ENCODE assay signal across 15 cellular contexts in the genomic region with DNA sequence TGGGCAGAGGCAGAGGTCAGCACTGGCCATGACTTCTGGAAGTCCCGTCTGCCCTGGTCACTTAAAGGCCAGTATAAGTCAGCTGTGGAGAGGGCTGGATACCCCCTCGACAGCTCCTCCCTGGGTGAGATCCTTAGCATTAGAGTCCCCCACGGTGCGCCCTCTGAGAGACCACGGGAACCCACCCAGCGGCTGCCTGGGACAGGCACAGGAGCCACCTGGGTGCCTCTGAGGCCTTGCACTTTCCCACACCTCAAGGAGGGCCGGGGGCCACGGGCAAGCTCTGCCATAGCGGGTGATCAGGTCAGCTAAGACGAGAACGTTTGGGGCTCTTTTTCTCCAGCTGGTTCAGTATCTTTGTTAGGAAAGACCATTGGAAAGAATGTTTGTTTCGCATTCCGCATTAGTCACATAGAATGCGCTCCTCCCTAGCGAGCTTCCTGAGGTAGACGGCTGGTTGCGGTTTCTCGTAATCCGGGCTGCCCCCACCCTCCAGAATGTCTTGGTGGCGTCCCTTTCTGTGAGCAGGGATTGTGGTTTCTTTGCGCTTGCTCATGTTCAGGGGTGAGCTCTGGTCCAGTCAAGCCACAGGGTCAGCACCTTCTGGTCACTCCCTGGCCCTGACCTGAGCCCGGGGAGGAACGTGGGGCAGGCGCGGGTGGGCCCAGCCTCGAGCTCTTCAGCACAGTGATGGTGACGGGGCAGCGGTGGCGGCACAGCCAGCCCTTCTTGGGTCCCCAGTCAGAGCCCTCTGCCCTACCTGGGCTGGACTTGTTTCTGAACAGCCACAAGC. TPM values are rescaled to one million over a fixed set of nuclear protein-coding genes. Genes with fewer than 3 reads are reported as not detected.
DNase-seq lines count a peak whose midpoint lies in the region; ATAC-seq and TF ChIP-seq lines count a peak whose summit lies in the region.
"Had no signal": no experiment of that assay in that cellular context is flagged by ENCODE, and none has a peak within 500 bp of the region (broad histone marks: within the 10 kb centered on the region; RNA-seq: fewer than 3 reads in every experiment).

No MANE protein-coding gene starts in this region.

- peaks cover 5% of the 10 kb centered on the region for H3K36me3 Mint-ChIP-seq in HFFc6 (ENCODE audit: low read depth)
- peaks cover 23 to 45% of the 10 kb centered on the region in 2 donors for H3K36me3 Mint-ChIP-seq in stimulated activated naive B cell treated with anti-CD40 and anti-IgM and Interleukin-4, amounts not matched to agents 10 μg/mL and 1 μg/mL and 100 μg/mL, for 72 hours
- H3K36me3 Mint-ChIP-seq: IgD-negative memory B cell had no signal

- peaks cover 2% of the 10 kb centered on the region; the same call in 1 of the 2 replicates for H3K27me3 Mint-ChIP-seq in HFFc6 (ENCODE audit: insufficient read depth)
- H3K27me3 Mint-ChIP-seq in stimulated activated naive B cell treated with anti-CD40 and anti-IgM and Interleukin-4, amounts not matched to agents 10 μg/mL and 1 μg/mL and 100 μg/mL, for 72 hours = no peaks in the 10 kb centered on the region
- H3K27me3 Mint-ChIP-seq: IgD-negative memory B cell had no signal

- no peaks in the 10 kb centered on the region for H3K9me3 Mint-ChIP-seq in HFFc6
- H3K9me3 Mint-ChIP-seq in stimulated activated naive B cell treated with anti-CD40 and anti-IgM and Interleukin-4, amounts not matched to agents 10 μg/mL and 1 μg/mL and 100 μg/mL, for 72 hours = no peaks in the 10 kb centered on the region
- H3K9me3 Mint-ChIP-seq: IgD-negative memory B cell had no signal

- H3K4me3 Mint-ChIP-seq in HFFc6 = peak overlapping the region; percentile 82
- no peak overlapping the region for H3K4me3 Mint-ChIP-seq in stimulated activated naive B cell treated with anti-CD40 and anti-IgM and Interleukin-4, amounts not matched to agents 10 μg/mL and 1 μg/mL and 100 μg/mL, for 72 hours

- H3K4me1 Mint-ChIP-seq in HFFc6 (ENCODE audit: low read depth) = peaks cover 28% of the 10 kb centered on the region
- peaks cover 0 to 5% of the 10 kb centered on the region in 2 donors for H3K4me1 Mint-ChIP-seq in stimulated activated naive B cell treated with anti-CD40 and anti-IgM and Interleukin-4, amounts not matched to agents 10 μg/mL and 1 μg/mL and 100 μg/mL, for 72 hours
- H3K4me1 Mint-ChIP-seq: IgD-negative memory B cell had no signal

- no peak overlapping the region for H3K4me3 ChIP-seq in fibroblast of villous mesenchyme (ENCODE audit: low read depth, low read length)
- H3K4me3 ChIP-seq: adrenal gland, lung, psoas muscle, stomach had no signal

- DNase-seq in HFFc6 (peak; percentile 77), T1000 (lab: John Stamatoyannopoulos, UW) (peak; percentile 55), fibroblast of villous mesenchyme (ENCODE audit: low read depth) (peak; percentile 83), AG20443 (ENCODE audit: low spot score) (no peak), OCI-M2 (lab: John Stamatoyannopoulos, UW; ENCODE audit: unreplicated experiment) (no peak)
- DNase-seq in stimulated activated naive B cell treated with anti-CD40 and anti-IgM and Interleukin-4, amounts not matched to agents 10 μg/mL and 1 μg/mL and 100 μg/mL, for 72 hours = no peak
- DNase-seq: adrenal gland, COR-L47, H7, NCI-H2107, psoas muscle, stomach had no signal

- no peak for TF ChIP-seq CTCF in HFFc6 (IDR thresholded peaks at IDR 0.05)
- no peak for TF ChIP-seq CTCF in fibroblast of villous mesenchyme (IDR thresholded peaks at IDR 0.05; ENCODE audit: insufficient read depth, low read depth, low read length)

- peak overlapping the region; percentile 96 for H3K27ac Mint-ChIP-seq in HFFc6
- peak overlapping the region; percentile 9 for H3K27ac Mint-ChIP-seq in stimulated activated naive B cell treated with anti-CD40 and anti-IgM and Interleukin-4, amounts not matched to agents 10 μg/mL and 1 μg/mL and 100 μg/mL, for 72 hours

- ATAC-seq in stimulated activated naive B cell treated with anti-CD40 and anti-IgM and Interleukin-4, amounts not matched to agents 10 μg/mL and 1 μg/mL and 100 μg/mL, for 72 hours (replicated peaks) = no peak
- no peak for ATAC-seq in HG03457 (IDR thresholded peaks at IDR 0.05; ENCODE audit: unreplicated experiment)

RNA-seq across cellular contexts. Expression of a gene that starts 25.2 kb away (rescaled TPM):
- total RNA-seq in HFFc6 (2021; fragmentation: NEBNext Ultra II Directional; extraction: Animal tissue kit (Norgen Biotek cat#: 25700)) = 10 to 100 TPM; 28.2 to 61.0 (median 31.3) TPM
- 41.2 and 63.9 TPM in 2 replicates for total RNA-seq in fibroblast of villous mesenchyme

RNA-seq across cellular contexts. Expression of a gene that starts 26.5 kb away (rescaled TPM):
- total RNA-seq in HFFc6 (2021; fragmentation: NEBNext Ultra II Directional; extraction: Animal tissue kit (Norgen Biotek cat#: 25700)) = 10 to 100 TPM; 11.4 to 16.1 (median 12.3) TPM
- total RNA-seq in fibroblast of villous mesenchyme = 13.9 and 15.5 TPM in 2 replicates

RNA-seq across cellular contexts. Expression of a gene that starts 26.8 kb away (rescaled TPM):
- total RNA-seq in HFFc6 (2021; fragmentation: NEBNext Ultra II Directional; extraction: Animal tissue kit (Norgen Biotek cat#: 25700)) = 100 to 1,000 TPM; 122 to 161 (median 132) TPM
- total RNA-seq in fibroblast of villous mesenchyme = 52.7 and 67.0 TPM in 2 replicates

RNA-seq across cellular contexts. Expression of a gene that starts 36.3 kb away (rescaled TPM):
- total RNA-seq in HFFc6 (2021; fragmentation: NEBNext Ultra II Directional; extraction: Animal tissue kit (Norgen Biotek cat#: 25700)) = 10 to 100 TPM; 12.3 to 15.8 (median 13.9) TPM
- 20.3 and 25.5 TPM in 2 replicates for total RNA-seq in fibroblast of villous mesenchyme

RNA-seq across cellular contexts. Expression of a gene that starts 36.7 kb away (rescaled TPM):
- 10 to 100 TPM; 41.5 to 53.8 (median 43.5) TPM for total RNA-seq in HFFc6 (2021; fragmentation: NEBNext Ultra II Directional; extraction: Animal tissue kit (Norgen Biotek cat#: 25700))
- total RNA-seq in fibroblast of villous mesenchyme = 54.8 and 78.0 TPM in 2 replicates

Comparison
In these comparisons a context has a peak if more than half of its experiments do, and no peak if none do; other contexts are left out.
1. DNase-seq: peak in HFFc6 (single experiment), T1000 (single experiment) and fibroblast of villous mesenchyme (single experiment); none in stimulated activated naive B cell treated with anti-CD40 and anti-IgM and Interleukin-4, amounts not matched to agents 10 μg/mL and 1 μg/mL and 100 μg/mL, for 72 hours (single experiment), AG20443 (single experiment) and OCI-M2 (single experiment).